Comparison of ENCODE assay signal across 20 cellular contexts in the genomic region with DNA sequence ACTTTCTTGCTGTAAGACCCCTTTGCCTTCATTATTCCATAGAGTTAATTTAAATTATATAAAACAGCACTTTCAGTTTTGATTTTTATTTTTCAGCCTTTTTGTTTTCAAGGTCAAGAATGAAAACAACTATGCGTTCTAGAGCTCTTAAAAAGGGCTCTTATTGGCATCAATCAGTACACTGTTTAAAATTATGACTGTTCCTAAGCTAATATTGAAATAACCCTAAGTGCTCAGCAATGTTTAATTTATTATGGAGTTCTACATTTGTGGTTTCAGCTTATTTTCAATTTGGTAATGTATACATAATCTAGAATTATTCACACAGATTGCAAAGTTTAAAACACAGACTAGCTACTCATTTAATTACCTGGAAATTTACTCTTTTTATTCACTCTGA.
"Had no signal": no experiment of that assay in that cellular context is flagged by ENCODE, and none has a peak within 500 bp of the region (broad histone marks: within the 10 kb centered on the region; RNA-seq: fewer than 3 reads in every experiment).

No MANE protein-coding gene starts in this region.

- H3K9me3 Mint-ChIP-seq: activated T-cell treated with anti-CD3 and anti-CD28 coated beads, Interleukin-2, amount 50 U/mL, for 24 hours; naive B cell; stimulated activated effector memory CD8-positive, alpha-beta T cell treated with anti-CD3 and anti-CD28 coated beads, Interleukin-12 subunit alpha, Interleukin-12 subunit beta, amount 100 ng/mL, for 72 hours had no signal

- H3K9me3 ChIP-seq: breast epithelium, neutrophil had no signal

- ATAC-seq: activated CD8-positive, alpha-beta memory T cell treated with anti-CD3 and anti-CD28 coated beads, Interleukin-2, amount 10 ng/mL, durations not matched to agents 7 days and 5 days; left colon had no signal

- H3K4me3 ChIP-seq: breast epithelium, SK-N-MC had no signal

- H3K27me3 Mint-ChIP-seq: activated CD8-positive, alpha-beta memory T cell treated with anti-CD3 and anti-CD28 coated beads, Interleukin-2, amount 10 ng/mL, durations not matched to agents 7 days and 5 days; activated T-cell treated with anti-CD3 and anti-CD28 coated beads, Interleukin-2, amount 50 U/mL, for 24 hours; naive B cell had no signal

- DNase-seq: activated CD4-positive, alpha-beta T cell treated with anti-CD3 and anti-CD28 coated beads for 1 hour; activated CD4-positive, alpha-beta T cell treated with anti-CD3 and anti-CD28 coated beads, Interleukin-2, amount 50 U/mL, for 4 hours; activated CD8-positive, alpha-beta memory T cell treated with anti-CD3 and anti-CD28 coated beads, Interleukin-2, amount 10 ng/mL, durations not matched to agents 7 days and 5 days; activated effector memory CD4-positive, alpha-beta T cell treated with Interleukin-2 at 50 U/mL for 16 hours; activated T-cell treated with anti-CD3 and anti-CD28 coated beads, Interleukin-2, amount 50 U/mL, for 24 hours; aorta; dermis blood vessel endothelial cell; erythroblast; left colon; mammary epithelial cell; naive B cell; retina; stimulated activated CD4-positive, alpha-beta T cell treated with anti-CD3 and anti-CD28 coated beads, Interleukin-12 subunit alpha, Interleukin-12 subunit beta, amount 100 ng/mL, for 4 hours; stimulated activated CD4-positive, alpha-beta T cell treated with anti-CD3 and anti-CD28 coated beads, Interleukin-2, amount 100 ng/mL, for 24 hours; T1000; trophoblast cell had no signal

- H3K36me3 ChIP-seq: breast epithelium had no signal

- H3K27ac ChIP-seq: breast epithelium had no signal

- H3K27me3 ChIP-seq: breast epithelium, neutrophil had no signal

- H3K4me1 ChIP-seq: breast epithelium had no signal

- H3K4me3 Mint-ChIP-seq: activated CD8-positive, alpha-beta memory T cell treated with anti-CD3 and anti-CD28 coated beads, Interleukin-2, amount 10 ng/mL, durations not matched to agents 7 days and 5 days; activated T-cell treated with anti-CD3 and anti-CD28 coated beads, Interleukin-2, amount 50 U/mL, for 24 hours; naive B cell had no signal
